ENCODE assay signal across 20 cellular contexts in genomic region chr11:3229673-3230630, GRCh38. TPM values are rescaled to one million over a fixed set of nuclear protein-coding genes. Genes with fewer than 3 reads are reported as not detected.
DNase-seq lines count a peak whose midpoint lies in the region; ATAC-seq and TF ChIP-seq lines count a peak whose summit lies in the region.
"Had no signal": no experiment of that assay in that cellular context is flagged by ENCODE, and none has a peak within 500 bp of the region (broad histone marks: within the 10 kb centered on the region; RNA-seq: fewer than 3 reads in every experiment).

No MANE protein-coding gene starts in this region.

- no peak overlapping the region for H4K8ac ChIP-seq in neuronal stem cell (ENCODE audit: low read depth, low read length)

- peak overlapping the region; percentile 52 for H3K18ac ChIP-seq in neuronal stem cell (ENCODE audit: low read length)

- no peak overlapping the region for H3K9ac ChIP-seq in neuronal stem cell (ENCODE audit: low read depth, low read length, poor library complexity)

- H3K36me3 ChIP-seq in HEK293 (ENCODE audit: control insufficient read depth in 2 of 2, insufficient read depth in 1 of 2, low read length in 2 of 2) (no peaks in the 10 kb centered on the region), neuronal stem cell (replicated peaks in 1 of 2; ENCODE audit: control insufficient read depth in 2 of 2, insufficient read depth in 2 of 2, low read length in 2 of 2) (no peaks in the 10 kb centered on the region)
- H3K36me3 ChIP-seq: BE2C, Peyer's patch, SJSA1 had no signal

- H3K4ac ChIP-seq in neuronal stem cell (ENCODE audit: low read length): no peak overlapping the region

- H3K4me1 ChIP-seq in HEK293 (ENCODE audit: control insufficient read depth, insufficient read depth, low read length) (no peaks in the 10 kb centered on the region), neuronal stem cell (ENCODE audit: control insufficient read depth in 2 of 2, insufficient read depth in 1 of 2, low read depth in 1 of 2, low read length in 2 of 2) (peaks cover 0 to 7% of the 10 kb centered on the region in 2 donors)
- H3K4me1 ChIP-seq: BE2C, Caco-2, Peyer's patch, SJSA1 had no signal

- H3K4me3 ChIP-seq in HEK293 (ENCODE audit: low read depth, low read length) (no peak overlapping the region), neuronal stem cell (ENCODE audit: low read length in 2 of 2) (no peak overlapping the region)
- H3K4me3 ChIP-seq: Peyer's patch, SJSA1 had no signal

- H2BK5ac ChIP-seq in neuronal stem cell (ENCODE audit: low read length): peak overlapping the region; percentile 22

- DNase-seq in activated CD4-positive, alpha-beta T cell treated with anti-CD3 and anti-CD28 coated beads, Interleukin-2, amount 10 ng/mL, durations not matched to agents 24 days and 14 days: peak; percentile 40
- no peak for DNase-seq in activated CD4-positive, alpha-beta T cell treated with anti-CD3 and anti-CD28 coated beads, Interleukin-2, amount 50 U/mL, for 4 hours
- peak; percentile 2 for DNase-seq in AG08396 (ENCODE audit: low spot score)
- no peak for DNase-seq in neuronal stem cell (ENCODE audit: low spot score)
- DNase-seq in A172 (ENCODE audit: low spot score): no peak
- no peak for DNase-seq in DMS153 treated with DMSO at 0.1 percent for 48 hours (lab: John Stamatoyannopoulos, UW; ENCODE audit: unreplicated experiment)
- DNase-seq: BE2C, GOT3, Kasumi-1, NCI-H1694, NCI-H446, NCI-H526, Peyer's patch had no signal

- peak overlapping the region; percentile 78 for H2BK15ac ChIP-seq in neuronal stem cell (ENCODE audit: low read length)

- CTCF ChIA-PET in HEK293 (lab: Yijun Ruan, JAX): interaction anchor here (0.8 to 1.0 kb wide), 3 partner anchors 9 to 193 kb away, joined by 3 read pairs; no protein-coding TSS in a partner anchor

- no peak overlapping the region for H3K4me2 ChIP-seq in neuronal stem cell (ENCODE audit: insufficient read depth, low read length, poor library complexity, severe bottlenecking)

- no peak overlapping the region for H3K14ac ChIP-seq in neuronal stem cell (ENCODE audit: low read length)

- no peak overlapping the region for H2AFZ ChIP-seq in neuronal stem cell (ENCODE audit: low read length)

- peak overlapping the region; percentile 75 for H2AK5ac ChIP-seq in neuronal stem cell (ENCODE audit: low read depth, low read length)

- H2BK120ac ChIP-seq in neuronal stem cell (ENCODE audit: low read depth, low read length): no peak overlapping the region

- H2BK12ac ChIP-seq in neuronal stem cell (ENCODE audit: low read length): no peak overlapping the region

- H3K79me1 ChIP-seq in neuronal stem cell (ENCODE audit: low read depth, low read length): no peaks in the 10 kb centered on the region

- H3K27ac ChIP-seq in HEK293 (ENCODE audit: extremely low read depth, low read depth, low read length): no peak overlapping the region
- H3K27ac ChIP-seq in neuronal stem cell (replicated peaks; ENCODE audit: low read length): no peak overlapping the region
- H3K27ac ChIP-seq: Peyer's patch, SJSA1 had no signal

- no CpG with 5 or more reads among the region's 21 CpGs for WGBS in neuronal stem cell (ENCODE audit: extremely low coverage in 2 of 2, insufficient read length in 2 of 2, insufficient replicate concordance in 1 of 2), 2 donors

- ATAC-seq in HG03457 (IDR thresholded peaks at IDR 0.05; ENCODE audit: unreplicated experiment): no peak

- no peaks in the 10 kb centered on the region for H3K9me3 Mint-ChIP-seq in activated CD4-positive, alpha-beta T cell treated with anti-CD3 and anti-CD28 coated beads, Interleukin-2, amount 10 ng/mL, durations not matched to agents 24 days and 14 days

- no peaks in the 10 kb centered on the region for H3K27me3 Mint-ChIP-seq in activated CD4-positive, alpha-beta T cell treated with anti-CD3 and anti-CD28 coated beads, Interleukin-2, amount 10 ng/mL, durations not matched to agents 24 days and 14 days

- H3K27me3 ChIP-seq in neuronal stem cell (ENCODE audit: control insufficient read depth in 3 of 3, insufficient read depth in 3 of 3, low read depth in 1 of 3, low read length in 3 of 3): no peaks in the 10 kb centered on the region
- H3K27me3 ChIP-seq: BE2C, Peyer's patch had no signal

- no peak overlapping the region for H3K4me3 Mint-ChIP-seq in activated CD4-positive, alpha-beta T cell treated with anti-CD3 and anti-CD28 coated beads, Interleukin-2, amount 10 ng/mL, durations not matched to agents 24 days and 14 days

- no peak overlapping the region for H3K23ac ChIP-seq in neuronal stem cell (ENCODE audit: low read depth, low read length, poor library complexity)

- H3K36me3 Mint-ChIP-seq in activated CD4-positive, alpha-beta T cell treated with anti-CD3 and anti-CD28 coated beads, Interleukin-2, amount 10 ng/mL, durations not matched to agents 24 days and 14 days (ENCODE audit: low read depth): no peaks in the 10 kb centered on the region

- no peak for TF ChIP-seq CTCF in HEK293 (tag by site-specific recombination; IDR thresholded peaks at IDR 0.05)

- POLR2A ChIA-PET in HEK293 (lab: Yijun Ruan, JAX): no interaction called here

- intact Hi-C loops in activated CD4-positive, alpha-beta T cell treated with anti-CD3 and anti-CD28 coated beads, Interleukin-2, amount 10 ng/mL, durations not matched to agents 24 days and 14 days (cut with micrococcal nuclease): no loop called here

- H3K27ac Mint-ChIP-seq in activated CD4-positive, alpha-beta T cell treated with anti-CD3 and anti-CD28 coated beads, Interleukin-2, amount 10 ng/mL, durations not matched to agents 24 days and 14 days: no peak overlapping the region

- peak overlapping the region; percentile 85 for H4K91ac ChIP-seq in neuronal stem cell (ENCODE audit: low read depth, low read length, poor library complexity)

- H3K4me1 Mint-ChIP-seq in activated CD4-positive, alpha-beta T cell treated with anti-CD3 and anti-CD28 coated beads, Interleukin-2, amount 10 ng/mL, durations not matched to agents 24 days and 14 days: no peaks in the 10 kb centered on the region

- H3K9me3 ChIP-seq in HEK293 (ENCODE audit: control insufficient read depth, insufficient read depth, low read depth, low read length): no peaks in the 10 kb centered on the region
- no peaks in the 10 kb centered on the region for H3K9me3 ChIP-seq in neuronal stem cell (replicated peaks in 1 of 2; ENCODE audit: control insufficient read depth in 2 of 2, insufficient read depth in 1 of 2, low read depth in 1 of 2, low read length in 2 of 2)
- H3K9me3 ChIP-seq: BE2C, Caco-2, Peyer's patch, SJSA1 had no signal

TF ChIP-seq in HEK293, 187 proteins besides CTCF, POLR2A, EP300 and RAD21:
- TF ChIP-seq ZNF423 (tag by site-specific recombination; IDR thresholded peaks at IDR 0.05) (no peak), FEZF1 (tag by site-specific recombination; IDR thresholded peaks at IDR 0.05) (no peak), ZNF10 (tag by site-specific recombination; IDR thresholded peaks at IDR 0.05) (no peak), ZNF654 (tag by site-specific recombination; IDR thresholded peaks at IDR 0.05; ENCODE audit: low read depth) (no peak), SP2 (tag by site-specific recombination; IDR thresholded peaks at IDR 0.05) (no peak), ZIC2 (tag by site-specific recombination; IDR thresholded peaks at IDR 0.05) (peak; percentile 8; the same call in 1 of the 2 replicates), ZFP3 (tag by site-specific recombination; IDR thresholded peaks at IDR 0.05; ENCODE audit: low read depth) (no peak), PBX3 (CRISPR knock-in tag; IDR thresholded peaks at IDR 0.05) (no peak)

RNA-seq across cellular contexts. Expression of gene MRGPRE, which starts 2.3 kb away (rescaled TPM):
- not detected in 2 replicates for total RNA-seq in activated CD4-positive, alpha-beta T cell treated with anti-CD3 and anti-CD28 coated beads, Interleukin-2, amount 10 ng/mL, durations not matched to agents 24 days and 14 days
- polyA plus RNA-seq in neuronal stem cell (2013, experiment 1 of 2): not detected
- polyA plus RNA-seq in neuronal stem cell (2013, experiment 2 of 2): not detected
- not detected in 2 replicates for total RNA-seq in A172 (2014; rRNA removed; shearing (Covaris generic))
- total RNA-seq: Caco-2, G401, MCF 10A, OCI-LY7, SJSA1 had no signal

RNA-seq across cellular contexts. Expression of gene MRGPRG, which starts 11.3 kb away (rescaled TPM):
- not detected in 2 replicates for total RNA-seq in activated CD4-positive, alpha-beta T cell treated with anti-CD3 and anti-CD28 coated beads, Interleukin-2, amount 10 ng/mL, durations not matched to agents 24 days and 14 days
- polyA plus RNA-seq in neuronal stem cell (2013, experiment 1 of 2): not detected
- not detected for polyA plus RNA-seq in neuronal stem cell (2013, experiment 2 of 2)
- total RNA-seq in A172 (2014; rRNA removed; shearing (Covaris generic)): not detected in 2 replicates
- total RNA-seq: Caco-2, G401, MCF 10A, OCI-LY7, Peyer's patch, SJSA1 had no signal

Comparison
In these comparisons a context has a peak if more than half of its experiments do, and no peak if none do; other contexts are left out.
1. DNase-seq: peak in activated CD4-positive, alpha-beta T cell treated with anti-CD3 and anti-CD28 coated beads, Interleukin-2, amount 10 ng/mL, durations not matched to agents 24 days and 14 days (single experiment) and AG08396 (single experiment); none in activated CD4-positive, alpha-beta T cell treated with anti-CD3 and anti-CD28 coated beads, Interleukin-2, amount 50 U/mL, for 4 hours (0 of 2), neuronal stem cell (single experiment), A172 (single experiment) and DMS153 treated with DMSO at 0.1 percent for 48 hours (single experiment).